ENCODE assay signal across 9 cellular contexts in genomic region chr7:27193335-27194001, GRCh38. TPM values are rescaled to one million over a fixed set of nuclear protein-coding genes. Genes with fewer than 3 reads are reported as not detected.
A peak's percentile ranks its signal among the peaks of the same experiment; 100 is the strongest.
DNase-seq lines count a peak whose midpoint lies in the region; FAIRE-seq and TF ChIP-seq lines count a peak whose summit lies in the region.
"Had no signal": no experiment of that assay in that cellular context is flagged by ENCODE, and none has a peak within 500 bp of the region (broad histone marks: within the 10 kb centered on the region; RNA-seq: fewer than 3 reads in every experiment).

No MANE protein-coding gene starts in this region.

- peak overlapping the region; percentile 43; the same call in 1 of the 2 replicates for H3K4me2 ChIP-seq in OCI-LY7 (ENCODE audit: low read length)

- H3K4me3 ChIP-seq in CD8-positive, alpha-beta memory T cell (ENCODE audit: low read length) = no peak overlapping the region
- H3K4me3 ChIP-seq in OCI-LY7 (ENCODE audit: low read depth, low read length, poor library complexity, severe bottlenecking) = no peak overlapping the region
- H3K4me3 ChIP-seq in sigmoid colon = peak overlapping the region; percentile 43 to 76 (median 64)

- H3K79me2 ChIP-seq in OCI-LY7 (ENCODE audit: insufficient read depth, low read depth, low read length) = no peaks in the 10 kb centered on the region

- no peaks in the 10 kb centered on the region for H3K9me3 ChIP-seq in CD8-positive, alpha-beta memory T cell (ENCODE audit: low read length)
- H3K9me3 ChIP-seq in OCI-LY7 (ENCODE audit: low read length) = no peaks in the 10 kb centered on the region
- H3K9me3 ChIP-seq in sigmoid colon = no peaks in the 10 kb centered on the region

- peaks cover 87% of the 10 kb centered on the region for H3K27me3 ChIP-seq in CD8-positive, alpha-beta memory T cell (ENCODE audit: insufficient read depth, low read length, poor library complexity, severe bottlenecking)
- H3K27me3 ChIP-seq in sigmoid colon = peaks cover 0 to 29% (median 0%) of the 10 kb centered on the region in 3 donors

- TF ChIP-seq CTCF in OCI-LY7 (conservative IDR thresholded peaks at IDR 0.05; ENCODE audit: low read length) (no peak), glutamatergic neuron (IDR thresholded peaks at IDR 0.05; ENCODE audit: partially characterized antibody, unreplicated experiment) (no peak), sigmoid colon (IDR thresholded peaks at IDR 0.05) (no peak)

- no peaks in the 10 kb centered on the region for H3K36me3 ChIP-seq in CD8-positive, alpha-beta memory T cell (ENCODE audit: insufficient read depth, low read length)
- H3K36me3 ChIP-seq in OCI-LY7 (ENCODE audit: insufficient read depth, low read length) = no peaks in the 10 kb centered on the region
- H3K36me3 ChIP-seq in sigmoid colon = no peaks in the 10 kb centered on the region

- no peak overlapping the region for H2AFZ ChIP-seq in OCI-LY7 (ENCODE audit: low read length)

- 12 to 21% methylated on average over 29 of the region's 29 CpGs for WGBS in sigmoid colon, 2 donors

- peak overlapping the region; percentile 19 to 81 (median 37) for H3K4me3 Mint-ChIP-seq in CD8-positive, alpha-beta memory T cell
- no peak overlapping the region for H3K4me3 Mint-ChIP-seq in glutamatergic neuron (ENCODE audit: unreplicated experiment)

- peaks cover 0 to 7% (median 0%) of the 10 kb centered on the region in 5 donors for H3K9me3 Mint-ChIP-seq in CD8-positive, alpha-beta memory T cell
- H3K9me3 Mint-ChIP-seq in glutamatergic neuron (ENCODE audit: unreplicated experiment) = peaks cover 12% of the 10 kb centered on the region

- peaks cover 91 to 96% of the 10 kb centered on the region in 2 donors for H3K27me3 Mint-ChIP-seq in CD8-positive, alpha-beta memory T cell
- peaks cover 39% of the 10 kb centered on the region for H3K27me3 Mint-ChIP-seq in glutamatergic neuron (ENCODE audit: unreplicated experiment)

- POLR2A ChIA-PET in CD8-positive, alpha-beta memory T cell (lab: Charles Lee) = no interaction called here
- POLR2A ChIA-PET in OCI-LY7 (lab: Charles Lee) = interaction anchor here (0.5 kb wide), 1 partner anchor 33 kb away, joined by 3 read pairs; no protein-coding TSS in a partner anchor

- no peak overlapping the region for H3K27ac ChIP-seq in CD8-positive, alpha-beta memory T cell (ENCODE audit: low read depth, low read length)
- no peak overlapping the region for H3K27ac ChIP-seq in OCI-LY7 (ENCODE audit: low read depth, low read length, poor library complexity, severe bottlenecking)
- H3K27ac ChIP-seq in sigmoid colon = peak overlapping the region in 3 of 4 donors; percentile 97 to 98 (median 98)

- BruUV-seq in OCI-LY7 (replicated peaks; lab: Mats Ljungman, UMichigan) = no TSS peak

- TF ChIP-seq EP300 in sigmoid colon (IDR thresholded peaks at IDR 0.05) = no peak

- FAIRE-seq in H54 (lab: Jason Lieb, UNC) = no peak

- peaks cover 25 to 40% (median 29%) of the 10 kb centered on the region in 3 donors for H3K4me1 Mint-ChIP-seq in CD8-positive, alpha-beta memory T cell
- H3K4me1 Mint-ChIP-seq in glutamatergic neuron (ENCODE audit: low read depth, unreplicated experiment) = peaks cover 3% of the 10 kb centered on the region

- H3K36me3 Mint-ChIP-seq in CD8-positive, alpha-beta memory T cell = no peaks in the 10 kb centered on the region
- H3K36me3 Mint-ChIP-seq in glutamatergic neuron (ENCODE audit: unreplicated experiment) = peaks cover 3% of the 10 kb centered on the region

- intact Hi-C loops in OCI-LY7 (cut with micrococcal nuclease; ENCODE audit: unreplicated experiment) = loop anchor here (10.0 kb wide), 2 partner anchors 471 to 831 kb away; partner anchors contain the start of gene HIBADH
- intact Hi-C loops in sigmoid colon (cut with DNase I) = loop anchor here (10.0 kb wide), 1 partner anchor 981 kb away; no protein-coding TSS in a partner anchor

- CTCF ChIA-PET in CD8-positive, alpha-beta memory T cell (lab: Charles Lee) = interaction anchor here (1.0 to 1.3 kb wide), 2 partner anchors 12 to 14 kb away, joined by 3 read pairs; no protein-coding TSS in a partner anchor
- CTCF ChIA-PET in OCI-LY7 (lab: Charles Lee; ENCODE audit: unreplicated experiment) = no interaction called here

- H3K27ac Mint-ChIP-seq in CD8-positive, alpha-beta memory T cell = peak overlapping the region in 1 of 8 donors; percentile 15
- no peak overlapping the region for H3K27ac Mint-ChIP-seq in glutamatergic neuron (ENCODE audit: unreplicated experiment)

- no peak for DNase-seq in CD8-positive, alpha-beta memory T cell
- DNase-seq in OCI-LY7 (ENCODE audit: low spot score) (no peak), glutamatergic neuron (peak; percentile 14), sigmoid colon (no peak), H54 (ENCODE audit: insufficient read length, low spot score) (no peak), NCI-H2081 (lab: John Stamatoyannopoulos, UW) (no peak), dermis blood vessel endothelial cell (no peak), cerebellum (ENCODE audit: low spot score) (no peak)

- no peak for TF ChIP-seq POLR2A in sigmoid colon (IDR thresholded peaks at IDR 0.05)
- no peak for TF ChIP-seq POLR2A in H54 (IDR thresholded peaks at IDR 0.05; ENCODE audit: low read depth, low read length)

- H4K20me1 ChIP-seq in OCI-LY7 (ENCODE audit: insufficient read depth, low read length) = no peaks in the 10 kb centered on the region

- no peaks in the 10 kb centered on the region for H3K9me2 ChIP-seq in OCI-LY7 (ENCODE audit: insufficient read depth, low read length)

- H3K4me1 ChIP-seq in CD8-positive, alpha-beta memory T cell (ENCODE audit: insufficient read depth, low read length) = peaks cover 24% of the 10 kb centered on the region
- no peaks in the 10 kb centered on the region for H3K4me1 ChIP-seq in OCI-LY7 (ENCODE audit: insufficient read depth, low read length, poor library complexity, severe bottlenecking)
- peaks cover 0 to 72% (median 52%) of the 10 kb centered on the region in 4 donors for H3K4me1 ChIP-seq in sigmoid colon

RNA-seq across cellular contexts. Expression of gene HOXA13, which starts 6.4 kb away (rescaled TPM):
- total RNA-seq in CD8-positive, alpha-beta memory T cell = not detected
- not detected for polyA plus RNA-seq in CD8-positive, alpha-beta memory T cell
- total RNA-seq in OCI-LY7 (2014; rRNA removed; shearing (Covaris generic)) = 0.15 and 0.54 TPM in 2 replicates
- 0.18 and 0.32 TPM in 2 replicates for total RNA-seq in OCI-LY7 (2022)
- total RNA-seq in glutamatergic neuron (ENCODE audit: unreplicated experiment) = not detected
- 10 to 100 TPM in 3 of 4 donors, 1 to 10 TPM in 1; 9.4 to 35.3 (median 21.8) TPM for total RNA-seq in sigmoid colon
- polyA plus RNA-seq in sigmoid colon = 10 to 100 TPM; 10.7 to 21.6 (median 17.1) TPM
- under 0.01 TPM in 1 of 2 replicates, not detected in the other for total RNA-seq in dermis blood vessel endothelial cell
- total RNA-seq in cerebellum = not detected
- total RNA-seq: G401 had no signal

RNA-seq across cellular contexts. Expression of gene HOXA11, which starts 8.4 kb away (rescaled TPM):
- total RNA-seq in CD8-positive, alpha-beta memory T cell = not detected
- not detected for polyA plus RNA-seq in CD8-positive, alpha-beta memory T cell
- total RNA-seq in OCI-LY7 (2014; rRNA removed; shearing (Covaris generic)) = not detected in 2 replicates
- total RNA-seq in OCI-LY7 (2022) (not detected in 2 replicates), glutamatergic neuron (ENCODE audit: unreplicated experiment) (not detected), sigmoid colon (10 to 100 TPM; 18.7 to 25.0 (median 22.1) TPM), dermis blood vessel endothelial cell (under 0.01 and 0.70 TPM in 2 replicates), cerebellum (not detected)
- polyA plus RNA-seq in sigmoid colon = 1 to 10 TPM; 3.0 to 6.0 (median 4.8) TPM

RNA-seq across cellular contexts. Expression of gene HOXA10, which starts 19.3 kb away (rescaled TPM):
- total RNA-seq in CD8-positive, alpha-beta memory T cell = not detected
- 0.09 TPM for polyA plus RNA-seq in CD8-positive, alpha-beta memory T cell
- not detected in 2 replicates for total RNA-seq in OCI-LY7 (2014; rRNA removed; shearing (Covaris generic))
- total RNA-seq in OCI-LY7 (2022) (not detected in 2 replicates), glutamatergic neuron (ENCODE audit: unreplicated experiment) (not detected), sigmoid colon (10 to 100 TPM; 55.1 to 64.0 (median 59.5) TPM), dermis blood vessel endothelial cell (3.7 and 4.4 TPM in 2 replicates), cerebellum (not detected)
- 10 to 100 TPM; 22.2 to 25.0 (median 22.8) TPM for polyA plus RNA-seq in sigmoid colon

RNA-seq across cellular contexts. Expression of gene HOXA9, which starts 28.1 kb away (rescaled TPM):
- total RNA-seq in CD8-positive, alpha-beta memory T cell = not detected
- not detected for polyA plus RNA-seq in CD8-positive, alpha-beta memory T cell
- total RNA-seq in OCI-LY7 (2014; rRNA removed; shearing (Covaris generic)) = not detected in 2 replicates
- total RNA-seq in OCI-LY7 (2022) (not detected in 2 replicates), glutamatergic neuron (ENCODE audit: unreplicated experiment) (not detected), sigmoid colon (10 to 100 TPM; 13.0 to 35.7 (median 18.2) TPM), dermis blood vessel endothelial cell (9.0 and 11.8 TPM in 2 replicates), cerebellum (not detected)
- 10 to 100 TPM; 21.4 to 22.4 (median 21.6) TPM for polyA plus RNA-seq in sigmoid colon

RNA-seq across cellular contexts. Expression of gene HOXA7, which starts 37.0 kb away (rescaled TPM):
- total RNA-seq in CD8-positive, alpha-beta memory T cell = not detected
- not detected for polyA plus RNA-seq in CD8-positive, alpha-beta memory T cell
- 4.1 and 6.0 TPM in 2 replicates for total RNA-seq in OCI-LY7 (2014; rRNA removed; shearing (Covaris generic))
- total RNA-seq in OCI-LY7 (2022) = 0.42 and 1.2 TPM in 2 replicates
- total RNA-seq in glutamatergic neuron (ENCODE audit: unreplicated experiment) = not detected
- total RNA-seq in sigmoid colon = 1 to 10 TPM; 4.7 to 9.1 (median 7.3) TPM
- 10 to 100 TPM; 18.0 to 23.9 (median 18.0) TPM for polyA plus RNA-seq in sigmoid colon
- total RNA-seq in dermis blood vessel endothelial cell = 1.4 and 2.9 TPM in 2 replicates
- not detected for total RNA-seq in cerebellum

Comparison
In these comparisons a context has a peak if more than half of its experiments do, and no peak if none do; other contexts are left out.
1. H3K27ac ChIP-seq: peak in sigmoid colon (3 of 4); none in CD8-positive, alpha-beta memory T cell (single experiment) and OCI-LY7 (single experiment).
2. H3K4me3 ChIP-seq: peak in sigmoid colon (4 of 4); none in CD8-positive, alpha-beta memory T cell (single experiment) and OCI-LY7 (single experiment).
3. RNA of gene HOXA13, which starts 6.4 kb away (total RNA-seq): 9.4 to 35.3 TPM in sigmoid colon; 0.15 to 0.54 TPM in OCI-LY7, not detected in glutamatergic neuron (single experiment), not detected in CD8-positive, alpha-beta memory T cell, under 0.01 TPM in dermis blood vessel endothelial cell and not detected in cerebellum (single experiment); every median in the first group is over 4 times any median in the second.
4. RNA of gene HOXA11, which starts 8.4 kb away (total RNA-seq): 18.7 to 25.0 TPM in sigmoid colon; not detected in CD8-positive, alpha-beta memory T cell, not detected in OCI-LY7, not detected in glutamatergic neuron (single experiment), under 0.01 to 0.70 TPM in dermis blood vessel endothelial cell and not detected in cerebellum (single experiment); every median in the first group is over 10 times any median in the second.
5. RNA of gene HOXA10, which starts 19.3 kb away (total RNA-seq): 55.1 to 64.0 TPM in sigmoid colon; 3.7 to 4.4 TPM in dermis blood vessel endothelial cell, not detected in OCI-LY7, not detected in CD8-positive, alpha-beta memory T cell, not detected in glutamatergic neuron (single experiment) and not detected in cerebellum (single experiment); every median in the first group is over 10 times any median in the second.